24 cellular contexts compared by ENCODE assay signal in the genomic region with DNA sequence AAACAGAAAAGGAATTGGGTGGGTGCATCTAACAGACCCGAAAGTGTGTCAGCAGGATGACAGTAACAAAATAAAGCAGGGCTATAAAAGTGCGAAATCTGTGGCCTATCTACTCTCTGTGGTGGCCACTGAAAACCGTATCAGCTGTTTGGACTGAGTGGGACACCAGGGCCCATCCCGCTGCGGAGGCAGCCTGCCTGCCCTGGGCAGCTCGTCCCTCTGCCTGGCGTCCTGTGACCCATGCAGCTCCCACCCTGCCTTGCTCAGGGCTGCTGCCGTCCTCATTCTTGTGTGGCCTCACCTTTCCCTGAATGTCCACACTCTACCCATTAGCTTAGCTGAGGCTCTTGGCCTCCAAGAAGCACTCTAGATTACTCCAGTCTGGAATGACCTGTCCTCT. TPM values are rescaled to one million over a fixed set of nuclear protein-coding genes. Genes with fewer than 3 reads are reported as not detected.
A peak's percentile ranks its signal among the peaks of the same experiment; 100 is the strongest.
DNase-seq lines count a peak whose midpoint lies in the region; ATAC-seq and TF ChIP-seq lines count a peak whose summit lies in the region.
"Had no signal": no experiment of that assay in that cellular context is flagged by ENCODE, and none has a peak within 500 bp of the region (broad histone marks: within the 10 kb centered on the region; RNA-seq: fewer than 3 reads in every experiment).

No MANE protein-coding gene starts in this region.

- POLR2A ChIA-PET in RWPE1 (lab: Yijun Ruan, JAX; ENCODE audit: low non-redundant PET) = no interaction called here

- TF ChIP-seq POLR2A in heart left ventricle (IDR thresholded peaks at IDR 0.05) = no peak

- no peaks in the 10 kb centered on the region for H3K27me3 Mint-ChIP-seq in nephron progenitor cell (ENCODE audit: low read depth, poor library complexity)
- H3K27me3 Mint-ChIP-seq: CD4-positive, alpha-beta T cell; CD8-positive, alpha-beta memory T cell had no signal

- H3K36me3 ChIP-seq in heart left ventricle = peaks cover 0 to 75% (median 62%) of the 10 kb centered on the region in 9 donors

- H3K4me3 ChIP-seq in heart left ventricle = no peak overlapping the region
- H3K4me3 ChIP-seq: A549; BLaER1 treated with 17β-estradiol and CSF1 and Interleukin-3, amounts not matched to agents 10 nM and 100 nM; GM12878; HAP-1 had no signal

- no peaks in the 10 kb centered on the region for H3K9me3 ChIP-seq in heart left ventricle
- H3K9me3 ChIP-seq: A549; BE2C; BLaER1 treated with 17β-estradiol and CSF1 and Interleukin-3, amounts not matched to agents 10 nM and 100 nM; HAP-1 had no signal

- peaks cover 37% of the 10 kb centered on the region for H3K36me3 Mint-ChIP-seq in nephron progenitor cell (ENCODE audit: low read depth)

- no peaks in the 10 kb centered on the region for H3K9me3 Mint-ChIP-seq in nephron progenitor cell
- H3K9me3 Mint-ChIP-seq: CD14-positive monocyte; CD4-positive, alpha-beta T cell; CD8-positive, alpha-beta memory T cell; HFFc6 had no signal

- peak overlapping the region; percentile 58 for H3K27ac Mint-ChIP-seq in nephron progenitor cell
- H3K27ac Mint-ChIP-seq: CD14-positive monocyte; CD4-positive, alpha-beta T cell; HFFc6 had no signal

- H3K27me3 ChIP-seq in heart left ventricle = no peaks in the 10 kb centered on the region
- H3K27me3 ChIP-seq: BE2C; BLaER1 treated with 17β-estradiol and CSF1 and Interleukin-3, amounts not matched to agents 10 nM and 100 nM had no signal

- intact Hi-C loops in left ventricle myocardium superior (cut with micrococcal nuclease) = no loop called here
- intact Hi-C loops in heart left ventricle (cut with DNase I) = loop anchor here in 2 of 10 donors (10.0 kb wide), 2 partner anchors 52 to 328 kb away; no protein-coding TSS in a partner anchor

- TF ChIP-seq CTCF in heart left ventricle (IDR thresholded peaks at IDR 0.05) (no peak), RWPE1 (conservative IDR thresholded peaks at IDR 0.05; ENCODE audit: low read depth) (no peak), nephron progenitor cell (IDR thresholded peaks at IDR 0.05) (no peak)

- DNase-seq in left ventricle myocardium superior = peak; percentile 14
- no peak for DNase-seq in heart left ventricle
- DNase-seq in RWPE1 (ENCODE audit: low spot score) = no peak
- no peak for DNase-seq in nephron progenitor cell
- no peak for DNase-seq in activated naive CD4-positive, alpha-beta T cell treated with anti-CD3 and anti-CD28 coated beads, Interleukin-2, amount 50 U/mL, for 16 hours
- DNase-seq in NK-92 treated with Interleukin-12 subunit alpha and Interleukin-12 subunit beta, amount 100 ng/mL, for 24 hours (lab: John Stamatoyannopoulos, UW) = no peak
- DNase-seq: 8988T; ACHN; AML-193; BE2C; CD4-positive, alpha-beta T cell; CD8-positive, alpha-beta memory T cell; DMS 273 treated with DMSO at 0.1 percent for 48 hours; DMS79; EL; GDM1; GOT3; HFFc6 had no signal

- peaks cover 11% of the 10 kb centered on the region for H3K4me1 Mint-ChIP-seq in nephron progenitor cell

- no peak overlapping the region for H3K27ac ChIP-seq in heart left ventricle
- peak overlapping the region; percentile 9; the same call in 1 of the 2 replicates for H3K27ac ChIP-seq in RWPE1
- H3K27ac ChIP-seq: A549 had no signal

- 91 to 97% (median 96%) methylated on average over 8 of the region's 8 CpGs for WGBS in heart left ventricle, 4 donors

- ATAC-seq in left ventricle myocardium superior (no peak), heart left ventricle (no peak), GM19328 (IDR thresholded peaks at IDR 0.05; ENCODE audit: unreplicated experiment) (no peak)
- ATAC-seq: A549, GM12878 had no signal

- H3K4me3 Mint-ChIP-seq in nephron progenitor cell = no peak overlapping the region
- H3K4me3 Mint-ChIP-seq: CD14-positive monocyte; CD4-positive, alpha-beta T cell; CD8-positive, alpha-beta memory T cell; HFFc6 had no signal

- CTCF ChIA-PET in RWPE1 (lab: Yijun Ruan, JAX) = interaction anchor here (0.7 kb wide), 1 partner anchor 68 kb away, joined by 3 read pairs; no protein-coding TSS in a partner anchor

- peaks cover 0 to 41% (median 7%) of the 10 kb centered on the region in 12 donors for H3K4me1 ChIP-seq in heart left ventricle
- H3K4me1 ChIP-seq: BE2C, HAP-1 had no signal

RNA-seq across cellular contexts. Expression of a gene that starts 30.4 kb away (rescaled TPM):
- total RNA-seq in left ventricle myocardium superior (12.4 TPM), heart left ventricle (10 to 100 TPM; 10.2 to 29.3 (median 18.5) TPM)
- polyA plus RNA-seq in heart left ventricle = 10 to 100 TPM in 1 of 2 donors, 1 to 10 TPM in 1; 9.3 to 30.5 TPM

RNA-seq across cellular contexts. Expression of a gene that starts 34.7 kb away (rescaled TPM):
- 173 TPM for total RNA-seq in left ventricle myocardium superior
- 100 to 1,000 TPM; 125 to 216 (median 178) TPM for total RNA-seq in heart left ventricle
- 100 to 1,000 TPM; 119 to 143 TPM for polyA plus RNA-seq in heart left ventricle
